8 cellular contexts compared by ENCODE assay signal in genomic region chr14:61281186-61281676, GRCh38. TPM values are rescaled to one million over a fixed set of nuclear protein-coding genes. Genes with fewer than 3 reads are reported as not detected.
A peak's percentile ranks its signal among the peaks of the same experiment; 100 is the strongest.
DNase-seq lines count a peak whose midpoint lies in the region; ATAC-seq, FAIRE-seq and TF ChIP-seq lines count a peak whose summit lies in the region.

Gene TMEM30B, minus strand, starts transcription at chr14:61281338. Its CDS starts 191 bp downstream, at chr14:61281147.

- H3K4me3 ChIP-seq in iPS DF 6.9 (ENCODE audit: low read length) (peak within 1 kb of the TSS; percentile 44), skeletal muscle tissue (ENCODE audit: low read length in 3 of 3) (peak within 1 kb of the TSS; percentile 75 to 83 (median 77))

- DNase-seq in COR-L47 (lab: John Stamatoyannopoulos, UW) = peak; percentile 30
- DNase-seq in NCI-H187 (lab: John Stamatoyannopoulos, UW) = peak; percentile 84 to 95
- peak; percentile 28 for DNase-seq in activated effector memory CD4-positive, alpha-beta T cell treated with Interleukin-2 at 50 U/mL for 16 hours
- DNase-seq in iPS DF 6.9 (ENCODE audit: low read depth, low spot score) = peak; percentile 78
- no peak for DNase-seq in T1000 (lab: John Stamatoyannopoulos, UW)
- no peak for DNase-seq in D721Med (ENCODE audit: insufficient read length, low spot score)

- H3K9me3 ChIP-seq in iPS DF 6.9 (ENCODE audit: control insufficient read depth, insufficient read depth, low read length) = no peaks in the 10 kb centered on the region
- no peaks in the 10 kb centered on the region for H3K9me3 ChIP-seq in skeletal muscle tissue (ENCODE audit: control insufficient read depth in 3 of 3, low read length in 3 of 3)

- no peaks in the 10 kb centered on the region for H3K36me3 ChIP-seq in iPS DF 6.9 (ENCODE audit: control insufficient read depth, insufficient read depth, low read length)
- no peaks in the 10 kb centered on the region for H3K36me3 ChIP-seq in skeletal muscle tissue (ENCODE audit: control insufficient read depth in 3 of 3, insufficient read depth in 3 of 3, low read length in 3 of 3)

- no peak for ATAC-seq in HG02588 (IDR thresholded peaks at IDR 0.05; ENCODE audit: unreplicated experiment)

- peaks cover 10% of the 10 kb centered on the region for H3K27me3 ChIP-seq in iPS DF 6.9 (ENCODE audit: control insufficient read depth, insufficient read depth, low read length)
- H3K27me3 ChIP-seq in skeletal muscle tissue (ENCODE audit: control insufficient read depth in 3 of 3, insufficient read depth in 3 of 3, low read length in 3 of 3) = peaks cover 0 to 3% (median 0%) of the 10 kb centered on the region in 3 donors

- H3K27ac ChIP-seq in iPS DF 6.9 (ENCODE audit: low read length) (no peak within 1 kb of the TSS), skeletal muscle tissue (ENCODE audit: low read depth, low read length) (peak within 1 kb of the TSS; percentile 79)

- peak within 1 kb of the TSS; percentile 83 to 89 (median 88) for H3K9ac ChIP-seq in skeletal muscle tissue (ENCODE audit: low read depth in 1 of 3, low read length in 3 of 3)

- no peaks in the 10 kb centered on the region for H3K4me1 ChIP-seq in iPS DF 6.9 (ENCODE audit: control insufficient read depth, insufficient read depth, low read length)
- H3K4me1 ChIP-seq in skeletal muscle tissue (ENCODE audit: control insufficient read depth in 3 of 3, insufficient read depth in 3 of 3, low read length in 3 of 3) = peaks cover 15 to 28% (median 26%) of the 10 kb centered on the region in 3 donors

- TF ChIP-seq CTCF in D721Med (IDR thresholded peaks at IDR 0.05; ENCODE audit: insufficient read depth, missing control alignments) = no peak

- no CpG with 5 or more reads among the region's 36 CpGs for WGBS in iPS DF 6.9 (ENCODE audit: insufficient coverage, insufficient read length)

- no peak for FAIRE-seq in D721Med (lab: Jason Lieb, UNC)

RNA-seq across cellular contexts. Expression of gene TMEM30B, which starts in this region (rescaled TPM):
- 1.6 TPM for total RNA-seq in skeletal muscle tissue

Comparison
In these comparisons a context has a peak if more than half of its experiments do, and no peak if none do; other contexts are left out.
1. DNase-seq: peak in COR-L47 (single experiment), NCI-H187 (2 of 2), activated effector memory CD4-positive, alpha-beta T cell treated with Interleukin-2 at 50 U/mL for 16 hours (single experiment) and iPS DF 6.9 (single experiment); none in T1000 (single experiment) and D721Med (single experiment).